Comparison of ENCODE assay signal across 8 cellular contexts in the genomic region with DNA sequence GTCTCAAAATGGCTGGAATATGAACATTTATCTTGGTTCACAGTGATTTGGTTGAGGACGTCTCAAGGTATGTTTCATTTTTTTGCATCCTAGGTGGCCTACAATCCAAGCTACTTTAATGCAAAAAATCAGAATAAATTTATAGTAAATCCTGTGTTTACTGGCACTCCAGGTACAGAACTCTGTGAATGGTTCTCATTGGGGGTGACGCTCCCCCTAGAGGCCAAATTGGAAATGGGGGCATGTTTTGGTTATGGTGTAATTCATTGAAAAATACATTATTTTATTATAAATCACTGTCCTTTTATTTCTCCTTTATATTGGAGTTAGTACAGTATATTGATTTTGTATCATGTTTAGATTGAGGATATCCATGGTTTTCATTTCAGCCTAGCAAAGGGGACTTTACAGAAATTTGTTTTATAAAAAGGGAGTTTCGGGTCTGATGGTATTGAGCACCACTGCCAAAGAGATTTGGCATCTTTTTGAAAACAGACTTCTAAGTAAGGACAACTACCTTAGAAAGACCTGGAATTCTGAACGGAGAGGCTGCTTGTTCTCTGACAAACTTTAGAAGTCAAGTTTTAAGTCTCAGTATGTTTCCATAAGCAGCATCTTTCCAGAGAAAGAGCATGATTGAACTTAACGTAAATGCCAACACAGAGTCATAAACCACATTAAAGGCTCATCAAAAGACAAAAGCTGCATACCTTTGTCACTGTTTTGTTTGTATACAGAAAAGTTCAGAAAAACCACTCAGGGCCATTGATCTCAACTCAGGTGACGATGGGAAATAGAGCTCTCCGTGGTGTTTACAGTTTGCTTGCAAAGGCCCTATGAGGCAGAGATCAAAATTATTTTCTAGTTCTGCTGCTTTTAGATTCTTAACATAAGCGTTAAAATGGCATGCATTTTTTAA. TPM values are rescaled to one million over a fixed set of nuclear protein-coding genes. Genes with fewer than 3 reads are reported as not detected.
A peak's percentile ranks its signal among the peaks of the same experiment; 100 is the strongest.
DNase-seq lines count a peak whose midpoint lies in the region; ATAC-seq and TF ChIP-seq lines count a peak whose summit lies in the region.

No MANE protein-coding gene starts in this region.

- H2AFZ ChIP-seq in SK-N-SH (ENCODE audit: low read depth): no peak overlapping the region

- no peak overlapping the region for H3K27ac Mint-ChIP-seq in neural crest cell (ENCODE audit: unreplicated experiment)

- no peak overlapping the region for H3K4me2 ChIP-seq in SK-N-SH

- no peak overlapping the region for H3K4me3 Mint-ChIP-seq in neural crest cell

- TF ChIP-seq CTCF in SK-N-SH (IDR thresholded peaks at IDR 0.05): peak; percentile 85
- TF ChIP-seq CTCF in neural crest cell (conservative IDR thresholded peaks at IDR 0.05): peak; percentile 68

- H3K4me3 ChIP-seq in SK-N-SH (ENCODE audit: low read depth in 2 of 2, low read length in 1 of 2): no peak overlapping the region

- H3K36me3 Mint-ChIP-seq in neural crest cell (ENCODE audit: low read depth): no peaks in the 10 kb centered on the region

- no peaks in the 10 kb centered on the region for H3K27me3 ChIP-seq in SK-N-SH (ENCODE audit: insufficient read depth)

- TF ChIP-seq RAD21 in SK-N-SH (IDR thresholded peaks at IDR 0.05; ENCODE audit: low read length): peak; percentile 62

- peaks cover 0 to 3% of the 10 kb centered on the region in 2 experiments for H3K36me3 ChIP-seq in SK-N-SH (replicated peaks in 1 of 2; ENCODE audit: control insufficient read depth in 1 of 2, insufficient read depth in 2 of 2, low read length in 1 of 2)

- no peaks in the 10 kb centered on the region; the same call in 1 of the 2 replicates for H3K79me2 ChIP-seq in SK-N-SH (ENCODE audit: insufficient read depth)

- ATAC-seq in HG02798 (IDR thresholded peaks at IDR 0.05; ENCODE audit: poor library complexity, unreplicated experiment): no peak
- ATAC-seq in HG03039 (IDR thresholded peaks at IDR 0.05; ENCODE audit: unreplicated experiment): no peak
- no peak for ATAC-seq in GM21360 (IDR thresholded peaks at IDR 0.05; ENCODE audit: unreplicated experiment)

- peaks cover 5% of the 10 kb centered on the region for H3K9me3 Mint-ChIP-seq in neural crest cell

- no peaks in the 10 kb centered on the region for H3K9me2 ChIP-seq in SK-N-SH

- TF ChIP-seq EP300 in SK-N-SH (IDR thresholded peaks at IDR 0.05; ENCODE audit: borderline replicate concordance in 1 of 2, low read depth in 1 of 2, low read length in 1 of 2): no peak

- POLR2A ChIA-PET in SK-N-SH (lab: Yijun Ruan, JAX): no interaction called here

- H3K27ac ChIP-seq in SK-N-SH (ENCODE audit: low read depth in 2 of 2, low read length in 1 of 2): no peak overlapping the region

- no peaks in the 10 kb centered on the region for H3K9me3 ChIP-seq in SK-N-SH

- CTCF ChIA-PET in SK-N-SH (lab: Yijun Ruan, JAX): interaction anchor here (0.6 to 1.4 kb wide), 15 partner anchors 9 to 223 kb away, joined by 3 to 8 read pairs (median 3); no protein-coding TSS in a partner anchor

- no peaks in the 10 kb centered on the region for H3K4me1 Mint-ChIP-seq in neural crest cell

- H3K9ac ChIP-seq in SK-N-SH: no peak overlapping the region

- DNase-seq in activated CD4-positive, CD25-positive, alpha-beta regulatory T cell (lab: John Stamatoyannopoulos, UW): peak; percentile 1 to 18 (median 13)
- no peak for DNase-seq in activated CD4-positive, CD25-positive, alpha-beta regulatory T cell treated with anti-CD3 and anti-CD28 coated beads, Interleukin-2, amount 50 U/mL, for 72 hours
- DNase-seq in SK-N-SH (peak; percentile 33), neural crest cell (ENCODE audit: low read depth, low spot score) (no peak)
- DNase-seq in central memory CD4-positive, alpha-beta T cell: peak; percentile 30

- WGBS in SK-N-SH (ENCODE audit: low lambda C conversion rate): 43% methylated on average over 8 of the region's 8 CpGs

- H3K27me3 Mint-ChIP-seq in neural crest cell (ENCODE audit: low read depth): no peaks in the 10 kb centered on the region

- H4K20me1 ChIP-seq in SK-N-SH (ENCODE audit: insufficient read depth): no peaks in the 10 kb centered on the region

- no peaks in the 10 kb centered on the region for H3K4me1 ChIP-seq in SK-N-SH (ENCODE audit: control insufficient read depth in 1 of 2, insufficient read depth in 2 of 2, low read depth in 1 of 2, low read length in 1 of 2)

- no peaks in the 10 kb centered on the region for H3F3A ChIP-seq in SK-N-SH (replicated peaks; ENCODE audit: insufficient read depth)

TF ChIP-seq in SK-N-SH, 30 proteins besides CTCF, POLR2A, EP300 and RAD21:
- TF ChIP-seq, protein P1, sequence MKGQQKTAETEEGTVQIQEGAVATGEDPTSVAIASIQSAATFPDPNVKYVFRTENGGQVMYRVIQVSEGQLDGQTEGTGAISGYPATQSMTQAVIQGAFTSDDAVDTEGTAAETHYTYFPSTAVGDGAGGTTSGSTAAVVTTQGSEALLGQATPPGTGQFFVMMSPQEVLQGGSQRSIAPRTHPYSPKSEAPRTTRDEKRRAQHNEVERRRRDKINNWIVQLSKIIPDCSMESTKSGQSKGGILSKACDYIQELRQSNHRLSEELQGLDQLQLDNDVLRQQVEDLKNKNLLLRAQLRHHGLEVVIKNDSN (IDR thresholded peaks at IDR 0.05; ENCODE audit: borderline replicate concordance, low read depth): no peak
- peak; percentile 37; the same call in 1 of the 2 replicates for TF ChIP-seq SMC3 (IDR thresholded peaks at IDR 0.05; ENCODE audit: low read depth, low read length)

RNA-seq across cellular contexts. Expression of gene MTM1, which starts 19.4 kb away (rescaled TPM):
- polyA plus RNA-seq in SK-N-SH (2012; rRNA removed): 2.7 and 3.0 TPM in 2 replicates
- 3.4 and 4.3 TPM in 2 replicates for polyA plus RNA-seq in SK-N-SH (2012; cell fraction: cytosol; rRNA removed)
- 2.2 and 4.4 TPM in 2 replicates for polyA plus RNA-seq in SK-N-SH (2012; cell fraction: nucleus; rRNA removed)
- 6.2 and 7.9 TPM in 2 replicates for total RNA-seq in neural crest cell

Comparison
In these comparisons a context has a peak if more than half of its experiments do, and no peak if none do; other contexts are left out.
1. DNase-seq: peak in activated CD4-positive, CD25-positive, alpha-beta regulatory T cell (4 of 4), SK-N-SH (single experiment) and central memory CD4-positive, alpha-beta T cell (single experiment); none in activated CD4-positive, CD25-positive, alpha-beta regulatory T cell treated with anti-CD3 and anti-CD28 coated beads, Interleukin-2, amount 50 U/mL, for 72 hours (single experiment) and neural crest cell (single experiment).